8 cellular contexts compared by ENCODE assay signal in the genomic region with DNA sequence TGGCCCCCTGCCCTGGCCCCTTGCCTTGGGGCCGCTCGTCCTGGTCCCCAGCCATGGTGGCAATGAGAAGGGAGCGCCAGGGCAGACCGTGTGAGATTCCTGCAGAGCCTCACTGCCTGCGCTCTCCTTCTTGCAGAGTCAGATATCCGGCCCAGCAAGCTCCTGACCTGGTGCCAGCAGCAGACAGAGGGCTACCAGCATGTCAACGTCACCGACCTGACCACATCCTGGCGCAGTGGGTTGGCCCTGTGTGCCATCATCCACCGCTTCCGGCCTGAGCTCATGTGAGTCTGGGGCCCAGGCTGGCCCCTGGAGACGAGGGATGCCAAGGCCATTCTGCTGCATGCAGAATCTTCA.
DNase-seq lines count a peak whose midpoint lies in the region; TF ChIP-seq lines count a peak whose summit lies in the region.

No MANE protein-coding gene starts in this region.

- TF ChIP-seq POLR2A in sigmoid colon (IDR thresholded peaks at IDR 0.05), result no peak
- TF ChIP-seq POLR2A in vagina (IDR thresholded peaks at IDR 0.05), result no peak

- H3K36me3 ChIP-seq in sigmoid colon (peaks cover 9 to 67% (median 34%) of the 10 kb centered on the region in 4 donors), vagina (peaks cover 0 to 11% of the 10 kb centered on the region in 2 donors)

- peaks cover 3% of the 10 kb centered on the region; the same call in 1 of the 2 replicates for H3K27me3 Mint-ChIP-seq in HFFc6 (ENCODE audit: insufficient read depth)

- peak overlapping the region; percentile 58; the same call in 1 of the 2 replicates for H3K27ac Mint-ChIP-seq in HFFc6

- no peak overlapping the region for H3K4me3 Mint-ChIP-seq in HFFc6

- H3K4me1 Mint-ChIP-seq in HFFc6 (ENCODE audit: low read depth), result peaks cover 7% of the 10 kb centered on the region

- intact Hi-C loops in sigmoid colon (cut with DNase I) (no loop called here), vagina (cut with DNase I) (loop anchor here (10.0 kb wide), 1 partner anchor 140 kb away; no protein-coding TSS in a partner anchor)

- H3K4me1 ChIP-seq in sigmoid colon, result peaks cover 0 to 52% (median 36%) of the 10 kb centered on the region in 4 donors
- H3K4me1 ChIP-seq in vagina, result peaks cover 57% of the 10 kb centered on the region

- DNase-seq in GF-D8 (lab: John Stamatoyannopoulos, UW), result peak; percentile 31
- no peak for DNase-seq in HFFc6
- peak; percentile 46 for DNase-seq in NCI-H2029 treated with DMSO at 0.1 percent for 48 hours (lab: John Stamatoyannopoulos, UW)
- DNase-seq in activated CD8-positive, alpha-beta memory T cell treated with anti-CD3 and anti-CD28 coated beads, Interleukin-2, amount 50 U/mL, for 48 hours, result peak; percentile 92
- DNase-seq in epithelial cell of prostate (ENCODE audit: low read depth, low spot score), result no peak
- peak; percentile 85 for DNase-seq in sigmoid colon
- no peak for DNase-seq in vagina (ENCODE audit: extremely low spot score in 2 of 2)
- DNase-seq in NCI-H526 treated with DMSO at 0.1 percent for 48 hours (lab: John Stamatoyannopoulos, UW), result no peak

- H3K4me3 ChIP-seq in sigmoid colon, result no peak overlapping the region
- no peak overlapping the region for H3K4me3 ChIP-seq in vagina

- no peak for TF ChIP-seq EP300 in sigmoid colon (IDR thresholded peaks at IDR 0.05)

- peaks cover 64% of the 10 kb centered on the region for H3K36me3 Mint-ChIP-seq in HFFc6 (ENCODE audit: low read depth)

- 44 to 71% methylated on average over 12 of the region's 12 CpGs for WGBS in sigmoid colon, 2 donors

- H3K9me3 ChIP-seq in sigmoid colon (no peaks in the 10 kb centered on the region), vagina (no peaks in the 10 kb centered on the region)

- H3K27ac ChIP-seq in epithelial cell of prostate (peak overlapping the region; percentile 92), sigmoid colon (peak overlapping the region; percentile 30 to 89 (median 40)), vagina (peak overlapping the region; percentile 26)

- no peaks in the 10 kb centered on the region for H3K27me3 ChIP-seq in sigmoid colon
- no peaks in the 10 kb centered on the region for H3K27me3 ChIP-seq in vagina

- H3K9me3 Mint-ChIP-seq in HFFc6, result no peaks in the 10 kb centered on the region

- no peak for TF ChIP-seq CTCF in HFFc6 (IDR thresholded peaks at IDR 0.05)
- no peak for TF ChIP-seq CTCF in sigmoid colon (IDR thresholded peaks at IDR 0.05)
- no peak for TF ChIP-seq CTCF in vagina (IDR thresholded peaks at IDR 0.05)

Comparison
In these comparisons a context has a peak if more than half of its experiments do, and no peak if none do; other contexts are left out.
1. DNase-seq: peak in GF-D8 (single experiment), NCI-H2029 treated with DMSO at 0.1 percent for 48 hours (single experiment), activated CD8-positive, alpha-beta memory T cell treated with anti-CD3 and anti-CD28 coated beads, Interleukin-2, amount 50 U/mL, for 48 hours (single experiment) and sigmoid colon (single experiment); none in HFFc6 (single experiment), epithelial cell of prostate (single experiment), vagina (0 of 2) and NCI-H526 treated with DMSO at 0.1 percent for 48 hours (single experiment).
2. H3K27ac ChIP-seq: peak in every context shown above with its lines; median percentile 92 in epithelial cell of prostate; 40 in sigmoid colon; 26 in vagina.